1 cellular context compared by ENCODE assay signal in the genomic region with DNA sequence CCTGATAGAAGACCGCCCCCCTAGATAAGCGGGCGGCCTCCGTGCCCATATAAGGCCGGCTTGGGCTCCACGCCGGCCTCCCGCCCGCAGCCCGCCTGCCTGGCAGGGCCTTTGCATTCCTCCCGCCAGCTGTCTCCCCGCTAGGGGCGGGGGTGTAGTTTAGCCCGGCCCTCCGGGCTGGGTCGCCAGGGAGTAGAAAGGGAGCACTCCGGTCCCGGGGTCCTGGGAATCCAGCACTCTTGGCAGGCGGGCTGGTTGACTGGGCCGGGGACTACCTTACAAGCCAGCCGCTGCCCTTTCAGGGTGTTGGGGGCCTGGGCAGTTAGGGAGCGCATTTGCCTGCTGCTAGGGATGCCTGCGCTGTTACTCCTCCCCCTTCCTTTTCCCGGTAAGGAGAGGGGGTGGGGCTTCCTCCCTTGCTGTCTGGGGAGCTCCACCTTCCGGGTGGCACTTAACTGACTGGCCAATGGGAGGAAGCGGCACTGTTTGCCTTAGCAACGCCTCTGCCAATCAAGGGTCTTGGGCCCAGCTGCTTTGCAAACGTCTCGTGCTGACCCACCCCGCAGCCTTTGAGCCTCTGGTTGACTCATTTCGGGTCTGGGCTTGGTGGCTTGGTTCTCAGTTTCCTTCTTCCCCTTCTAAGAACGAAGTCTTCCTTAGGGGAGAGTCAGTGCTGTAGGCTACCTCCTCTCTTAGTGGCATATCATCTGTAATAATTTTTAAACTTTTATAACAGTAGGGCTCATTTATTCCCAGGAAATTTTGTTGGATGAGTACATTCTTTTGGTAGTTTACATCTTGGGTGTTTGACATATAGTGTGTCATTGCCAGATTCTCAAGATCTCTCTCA.
TF ChIP-seq lines count a peak whose summit lies in the region.

No MANE protein-coding gene starts in this region.

TF ChIP-seq in GM12878, 131 proteins besides CTCF, POLR2A, EP300 and RAD21 (continued from another document and continues in another):
- TF ChIP-seq, protein P1, sequence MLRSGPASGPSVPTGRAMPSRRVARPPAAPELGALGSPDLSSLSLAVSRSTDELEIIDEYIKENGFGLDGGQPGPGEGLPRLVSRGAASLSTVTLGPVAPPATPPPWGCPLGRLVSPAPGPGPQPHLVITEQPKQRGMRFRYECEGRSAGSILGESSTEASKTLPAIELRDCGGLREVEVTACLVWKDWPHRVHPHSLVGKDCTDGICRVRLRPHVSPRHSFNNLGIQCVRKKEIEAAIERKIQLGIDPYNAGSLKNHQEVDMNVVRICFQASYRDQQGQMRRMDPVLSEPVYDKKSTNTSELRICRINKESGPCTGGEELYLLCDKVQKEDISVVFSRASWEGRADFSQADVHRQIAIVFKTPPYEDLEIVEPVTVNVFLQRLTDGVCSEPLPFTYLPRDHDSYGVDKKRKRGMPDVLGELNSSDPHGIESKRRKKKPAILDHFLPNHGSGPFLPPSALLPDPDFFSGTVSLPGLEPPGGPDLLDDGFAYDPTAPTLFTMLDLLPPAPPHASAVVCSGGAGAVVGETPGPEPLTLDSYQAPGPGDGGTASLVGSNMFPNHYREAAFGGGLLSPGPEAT (IDR thresholded peaks at IDR 0.05; ENCODE audit: low read depth): peak; percentile 78
- TF ChIP-seq, protein P2, sequence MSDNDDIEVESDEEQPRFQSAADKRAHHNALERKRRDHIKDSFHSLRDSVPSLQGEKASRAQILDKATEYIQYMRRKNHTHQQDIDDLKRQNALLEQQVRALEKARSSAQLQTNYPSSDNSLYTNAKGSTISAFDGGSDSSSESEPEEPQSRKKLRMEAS (IDR thresholded peaks at IDR 0.05; ENCODE audit: low read depth, low read length): peak; percentile 57
- TF ChIP-seq JUND (IDR thresholded peaks at IDR 0.05; ENCODE audit: low read depth, low read length) (peak; percentile 89), ETV6 (conservative IDR thresholded peaks at IDR 0.05 in 1 of 2, IDR thresholded peaks at IDR 0.05 in 1 of 2; ENCODE audit: borderline replicate concordance in 1 of 2, low read depth in 1 of 2) (peak in 1 of 2 experiments; percentile 64; a peak in 1 of 4 replicates), BHLHE40 (IDR thresholded peaks at IDR 0.05; ENCODE audit: borderline replicate concordance in 1 of 2, low read depth in 2 of 2, low read length in 1 of 2) (peak; percentile 100), SREBF2 (IDR thresholded peaks at IDR 0.05; ENCODE audit: low read length) (no peak), ZNF207 (IDR thresholded peaks at IDR 0.05; ENCODE audit: borderline replicate concordance) (0 out of 2 replicates have a peak, but pooled peaks have one; percentile 35), IKZF2 (IDR thresholded peaks at IDR 0.05) (peak; percentile 58 to 82), CBX3 (IDR thresholded peaks at IDR 0.05; ENCODE audit: borderline replicate concordance, low read depth) (no peak), GATAD2B (conservative IDR thresholded peaks at IDR 0.05; ENCODE audit: low read depth) (no peak; the same call in 1 of the 2 replicates), ZNF217 (IDR thresholded peaks at IDR 0.05) (no peak), NR2C1 (IDR thresholded peaks at IDR 0.05) (no peak), ZNF274 (IDR thresholded peaks at IDR 0.05; ENCODE audit: insufficient read depth, insufficient read length) (no peak), MTA2 (IDR thresholded peaks at IDR 0.05; ENCODE audit: low read depth) (peak; percentile 36; the same call in 1 of the 2 replicates), SIX5 (IDR thresholded peaks at IDR 0.05; ENCODE audit: low read depth, low read length, severe bottlenecking) (peak; percentile 32), POLR2AphosphoS5 (IDR thresholded peaks at IDR 0.05; ENCODE audit: low read length) (peak; percentile 60), FOXK2 (IDR thresholded peaks at IDR 0.05) (no peak), HDAC2 (IDR thresholded peaks at IDR 0.05) (no peak), EZH2 (IDR thresholded peaks at IDR 0.05; ENCODE audit: borderline replicate concordance, control insufficient read depth, low read depth, low read length) (no peak), FOXM1 (IDR thresholded peaks at IDR 0.05; ENCODE audit: low read depth, low read length) (no peak; the same call in 1 of the 2 replicates), EGR1 (IDR thresholded peaks at IDR 0.05; ENCODE audit: borderline replicate concordance in 1 of 2, low read depth in 2 of 2, low read length in 2 of 2) (peak in 1 of 2 experiments; percentile 66; a peak in 1 of 3 replicates), CBFB (IDR thresholded peaks at IDR 0.05; ENCODE audit: low read depth) (no peak), CBX5 (IDR thresholded peaks at IDR 0.05; ENCODE audit: low read depth) (no peak), GABPA (IDR thresholded peaks at IDR 0.05; ENCODE audit: low read depth) (no peak), SRF (IDR thresholded peaks at IDR 0.05; ENCODE audit: low read depth in 2 of 2, low read length in 2 of 2) (peak; percentile 94 to 98), FOS (IDR thresholded peaks at IDR 0.05; ENCODE audit: borderline replicate concordance, extremely low read depth, insufficient read length) (peak; percentile 79), MTA3 (IDR thresholded peaks at IDR 0.05; ENCODE audit: borderline replicate concordance, low read length) (no peak), MEF2A (IDR thresholded peaks at IDR 0.05; ENCODE audit: insufficient read depth, low read depth, low read length) (no peak)
- TF ChIP-seq, protein P3, sequence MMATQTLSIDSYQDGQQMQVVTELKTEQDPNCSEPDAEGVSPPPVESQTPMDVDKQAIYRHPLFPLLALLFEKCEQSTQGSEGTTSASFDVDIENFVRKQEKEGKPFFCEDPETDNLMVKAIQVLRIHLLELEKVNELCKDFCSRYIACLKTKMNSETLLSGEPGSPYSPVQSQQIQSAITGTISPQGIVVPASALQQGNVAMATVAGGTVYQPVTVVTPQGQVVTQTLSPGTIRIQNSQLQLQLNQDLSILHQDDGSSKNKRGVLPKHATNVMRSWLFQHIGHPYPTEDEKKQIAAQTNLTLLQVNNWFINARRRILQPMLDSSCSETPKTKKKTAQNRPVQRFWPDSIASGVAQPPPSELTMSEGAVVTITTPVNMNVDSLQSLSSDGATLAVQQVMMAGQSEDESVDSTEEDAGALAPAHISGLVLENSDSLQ (IDR thresholded peaks at IDR 0.05): peak; percentile 97
- TF ChIP-seq, protein P4, sequence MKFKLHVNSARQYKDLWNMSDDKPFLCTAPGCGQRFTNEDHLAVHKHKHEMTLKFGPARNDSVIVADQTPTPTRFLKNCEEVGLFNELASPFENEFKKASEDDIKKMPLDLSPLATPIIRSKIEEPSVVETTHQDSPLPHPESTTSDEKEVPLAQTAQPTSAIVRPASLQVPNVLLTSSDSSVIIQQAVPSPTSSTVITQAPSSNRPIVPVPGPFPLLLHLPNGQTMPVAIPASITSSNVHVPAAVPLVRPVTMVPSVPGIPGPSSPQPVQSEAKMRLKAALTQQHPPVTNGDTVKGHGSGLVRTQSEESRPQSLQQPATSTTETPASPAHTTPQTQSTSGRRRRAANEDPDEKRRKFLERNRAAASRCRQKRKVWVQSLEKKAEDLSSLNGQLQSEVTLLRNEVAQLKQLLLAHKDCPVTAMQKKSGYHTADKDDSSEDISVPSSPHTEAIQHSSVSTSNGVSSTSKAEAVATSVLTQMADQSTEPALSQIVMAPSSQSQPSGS (IDR thresholded peaks at IDR 0.05; ENCODE audit: low read length): no peak
- TF ChIP-seq, protein P5, sequence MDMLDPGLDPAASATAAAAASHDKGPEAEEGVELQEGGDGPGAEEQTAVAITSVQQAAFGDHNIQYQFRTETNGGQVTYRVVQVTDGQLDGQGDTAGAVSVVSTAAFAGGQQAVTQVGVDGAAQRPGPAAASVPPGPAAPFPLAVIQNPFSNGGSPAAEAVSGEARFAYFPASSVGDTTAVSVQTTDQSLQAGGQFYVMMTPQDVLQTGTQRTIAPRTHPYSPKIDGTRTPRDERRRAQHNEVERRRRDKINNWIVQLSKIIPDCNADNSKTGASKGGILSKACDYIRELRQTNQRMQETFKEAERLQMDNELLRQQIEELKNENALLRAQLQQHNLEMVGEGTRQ (IDR thresholded peaks at IDR 0.05; ENCODE audit: borderline replicate concordance, low read depth, low read length): no peak
- TF ChIP-seq, protein P6, sequence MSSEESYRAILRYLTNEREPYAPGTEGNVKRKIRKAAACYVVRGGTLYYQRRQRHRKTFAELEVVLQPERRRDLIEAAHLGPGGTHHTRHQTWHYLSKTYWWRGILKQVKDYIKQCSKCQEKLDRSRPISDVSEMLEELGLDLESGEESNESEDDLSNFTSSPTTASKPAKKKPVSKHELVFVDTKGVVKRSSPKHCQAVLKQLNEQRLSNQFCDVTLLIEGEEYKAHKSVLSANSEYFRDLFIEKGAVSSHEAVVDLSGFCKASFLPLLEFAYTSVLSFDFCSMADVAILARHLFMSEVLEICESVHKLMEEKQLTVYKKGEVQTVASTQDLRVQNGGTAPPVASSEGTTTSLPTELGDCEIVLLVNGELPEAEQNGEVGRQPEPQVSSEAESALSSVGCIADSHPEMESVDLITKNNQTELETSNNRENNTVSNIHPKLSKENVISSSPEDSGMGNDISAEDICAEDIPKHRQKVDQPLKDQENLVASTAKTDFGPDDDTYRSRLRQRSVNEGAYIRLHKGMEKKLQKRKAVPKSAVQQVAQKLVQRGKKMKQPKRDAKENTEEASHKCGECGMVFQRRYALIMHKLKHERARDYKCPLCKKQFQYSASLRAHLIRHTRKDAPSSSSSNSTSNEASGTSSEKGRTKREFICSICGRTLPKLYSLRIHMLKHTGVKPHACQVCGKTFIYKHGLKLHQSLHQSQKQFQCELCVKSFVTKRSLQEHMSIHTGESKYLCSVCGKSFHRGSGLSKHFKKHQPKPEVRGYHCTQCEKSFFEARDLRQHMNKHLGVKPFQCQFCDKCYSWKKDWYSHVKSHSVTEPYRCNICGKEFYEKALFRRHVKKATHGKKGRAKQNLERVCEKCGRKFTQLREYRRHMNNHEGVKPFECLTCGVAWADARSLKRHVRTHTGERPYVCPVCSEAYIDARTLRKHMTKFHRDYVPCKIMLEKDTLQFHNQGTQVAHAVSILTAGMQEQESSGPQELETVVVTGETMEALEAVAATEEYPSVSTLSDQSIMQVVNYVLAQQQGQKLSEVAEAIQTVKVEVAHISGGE (CRISPR knock-in tag; IDR thresholded peaks at IDR 0.05): no peak
- TF ChIP-seq, protein P7, sequence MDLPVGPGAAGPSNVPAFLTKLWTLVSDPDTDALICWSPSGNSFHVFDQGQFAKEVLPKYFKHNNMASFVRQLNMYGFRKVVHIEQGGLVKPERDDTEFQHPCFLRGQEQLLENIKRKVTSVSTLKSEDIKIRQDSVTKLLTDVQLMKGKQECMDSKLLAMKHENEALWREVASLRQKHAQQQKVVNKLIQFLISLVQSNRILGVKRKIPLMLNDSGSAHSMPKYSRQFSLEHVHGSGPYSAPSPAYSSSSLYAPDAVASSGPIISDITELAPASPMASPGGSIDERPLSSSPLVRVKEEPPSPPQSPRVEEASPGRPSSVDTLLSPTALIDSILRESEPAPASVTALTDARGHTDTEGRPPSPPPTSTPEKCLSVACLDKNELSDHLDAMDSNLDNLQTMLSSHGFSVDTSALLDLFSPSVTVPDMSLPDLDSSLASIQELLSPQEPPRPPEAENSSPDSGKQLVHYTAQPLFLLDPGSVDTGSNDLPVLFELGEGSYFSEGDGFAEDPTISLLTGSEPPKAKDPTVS (IDR thresholded peaks at IDR 0.05; ENCODE audit: low read depth, low read length): no peak
- TF ChIP-seq, protein P8, sequence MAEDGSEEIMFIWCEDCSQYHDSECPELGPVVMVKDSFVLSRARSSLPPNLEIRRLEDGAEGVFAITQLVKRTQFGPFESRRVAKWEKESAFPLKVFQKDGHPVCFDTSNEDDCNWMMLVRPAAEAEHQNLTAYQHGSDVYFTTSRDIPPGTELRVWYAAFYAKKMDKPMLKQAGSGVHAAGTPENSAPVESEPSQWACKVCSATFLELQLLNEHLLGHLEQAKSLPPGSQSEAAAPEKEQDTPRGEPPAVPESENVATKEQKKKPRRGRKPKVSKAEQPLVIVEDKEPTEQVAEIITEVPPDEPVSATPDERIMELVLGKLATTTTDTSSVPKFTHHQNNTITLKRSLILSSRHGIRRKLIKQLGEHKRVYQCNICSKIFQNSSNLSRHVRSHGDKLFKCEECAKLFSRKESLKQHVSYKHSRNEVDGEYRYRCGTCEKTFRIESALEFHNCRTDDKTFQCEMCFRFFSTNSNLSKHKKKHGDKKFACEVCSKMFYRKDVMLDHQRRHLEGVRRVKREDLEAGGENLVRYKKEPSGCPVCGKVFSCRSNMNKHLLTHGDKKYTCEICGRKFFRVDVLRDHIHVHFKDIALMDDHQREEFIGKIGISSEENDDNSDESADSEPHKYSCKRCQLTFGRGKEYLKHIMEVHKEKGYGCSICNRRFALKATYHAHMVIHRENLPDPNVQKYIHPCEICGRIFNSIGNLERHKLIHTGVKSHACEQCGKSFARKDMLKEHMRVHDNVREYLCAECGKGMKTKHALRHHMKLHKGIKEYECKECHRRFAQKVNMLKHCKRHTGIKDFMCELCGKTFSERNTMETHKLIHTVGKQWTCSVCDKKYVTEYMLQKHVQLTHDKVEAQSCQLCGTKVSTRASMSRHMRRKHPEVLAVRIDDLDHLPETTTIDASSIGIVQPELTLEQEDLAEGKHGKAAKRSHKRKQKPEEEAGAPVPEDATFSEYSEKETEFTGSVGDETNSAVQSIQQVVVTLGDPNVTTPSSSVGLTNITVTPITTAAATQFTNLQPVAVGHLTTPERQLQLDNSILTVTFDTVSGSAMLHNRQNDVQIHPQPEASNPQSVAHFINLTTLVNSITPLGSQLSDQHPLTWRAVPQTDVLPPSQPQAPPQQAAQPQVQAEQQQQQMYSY (CRISPR knock-in tag; IDR thresholded peaks at IDR 0.05): no peak
- TF ChIP-seq, protein P9, sequence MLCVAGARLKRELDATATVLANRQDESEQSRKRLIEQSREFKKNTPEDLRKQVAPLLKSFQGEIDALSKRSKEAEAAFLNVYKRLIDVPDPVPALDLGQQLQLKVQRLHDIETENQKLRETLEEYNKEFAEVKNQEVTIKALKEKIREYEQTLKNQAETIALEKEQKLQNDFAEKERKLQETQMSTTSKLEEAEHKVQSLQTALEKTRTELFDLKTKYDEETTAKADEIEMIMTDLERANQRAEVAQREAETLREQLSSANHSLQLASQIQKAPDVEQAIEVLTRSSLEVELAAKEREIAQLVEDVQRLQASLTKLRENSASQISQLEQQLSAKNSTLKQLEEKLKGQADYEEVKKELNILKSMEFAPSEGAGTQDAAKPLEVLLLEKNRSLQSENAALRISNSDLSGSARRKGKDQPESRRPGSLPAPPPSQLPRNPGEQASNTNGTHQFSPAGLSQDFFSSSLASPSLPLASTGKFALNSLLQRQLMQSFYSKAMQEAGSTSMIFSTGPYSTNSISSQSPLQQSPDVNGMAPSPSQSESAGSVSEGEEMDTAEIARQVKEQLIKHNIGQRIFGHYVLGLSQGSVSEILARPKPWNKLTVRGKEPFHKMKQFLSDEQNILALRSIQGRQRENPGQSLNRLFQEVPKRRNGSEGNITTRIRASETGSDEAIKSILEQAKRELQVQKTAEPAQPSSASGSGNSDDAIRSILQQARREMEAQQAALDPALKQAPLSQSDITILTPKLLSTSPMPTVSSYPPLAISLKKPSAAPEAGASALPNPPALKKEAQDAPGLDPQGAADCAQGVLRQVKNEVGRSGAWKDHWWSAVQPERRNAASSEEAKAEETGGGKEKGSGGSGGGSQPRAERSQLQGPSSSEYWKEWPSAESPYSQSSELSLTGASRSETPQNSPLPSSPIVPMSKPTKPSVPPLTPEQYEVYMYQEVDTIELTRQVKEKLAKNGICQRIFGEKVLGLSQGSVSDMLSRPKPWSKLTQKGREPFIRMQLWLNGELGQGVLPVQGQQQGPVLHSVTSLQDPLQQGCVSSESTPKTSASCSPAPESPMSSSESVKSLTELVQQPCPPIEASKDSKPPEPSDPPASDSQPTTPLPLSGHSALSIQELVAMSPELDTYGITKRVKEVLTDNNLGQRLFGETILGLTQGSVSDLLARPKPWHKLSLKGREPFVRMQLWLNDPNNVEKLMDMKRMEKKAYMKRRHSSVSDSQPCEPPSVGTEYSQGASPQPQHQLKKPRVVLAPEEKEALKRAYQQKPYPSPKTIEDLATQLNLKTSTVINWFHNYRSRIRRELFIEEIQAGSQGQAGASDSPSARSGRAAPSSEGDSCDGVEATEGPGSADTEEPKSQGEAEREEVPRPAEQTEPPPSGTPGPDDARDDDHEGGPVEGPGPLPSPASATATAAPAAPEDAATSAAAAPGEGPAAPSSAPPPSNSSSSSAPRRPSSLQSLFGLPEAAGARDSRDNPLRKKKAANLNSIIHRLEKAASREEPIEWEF (IDR thresholded peaks at IDR 0.05; ENCODE audit: insufficient replicate concordance, low read depth, low read length): no peak
